3 cellular contexts compared by ENCODE assay signal in the genomic region with DNA sequence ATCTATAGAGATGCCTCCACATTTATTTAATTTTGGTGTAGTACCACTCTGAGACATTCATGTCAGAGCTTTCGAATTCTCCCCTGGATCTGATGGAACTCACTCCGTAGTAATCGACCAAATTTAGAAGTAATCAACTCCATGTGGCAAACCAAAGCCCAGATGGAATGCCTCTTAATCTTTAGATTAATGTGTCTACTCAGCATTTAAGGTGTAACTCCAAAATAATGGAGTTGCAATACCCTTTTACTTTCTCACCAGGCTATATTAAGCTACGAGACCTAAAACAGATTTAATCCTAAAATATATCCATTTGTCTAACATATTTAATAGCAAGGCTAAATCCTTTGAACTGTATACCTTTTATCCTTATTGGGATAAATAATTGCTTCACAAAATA.
TF ChIP-seq lines count a peak whose summit lies in the region.

No MANE protein-coding gene starts in this region.

TF ChIP-seq in A549, 52 proteins besides CTCF, POLR2A, EP300 and RAD21:
- TF ChIP-seq MAFK (IDR thresholded peaks at IDR 0.05; ENCODE audit: partially characterized antibody): peak; percentile 73
- TF ChIP-seq EHMT2 (IDR thresholded peaks at IDR 0.05; ENCODE audit: low read depth): no peak

TF ChIP-seq in IMR-90, 13 proteins besides CTCF, POLR2A, EP300 and RAD21:
- peak; percentile 94 for TF ChIP-seq MAFK (IDR thresholded peaks at IDR 0.05; ENCODE audit: low read depth, low read length)
- no peak for TF ChIP-seq SMC3 (IDR thresholded peaks at IDR 0.05; ENCODE audit: low read depth, low read length)
- TF ChIP-seq MXI1 (IDR thresholded peaks at IDR 0.05; ENCODE audit: borderline replicate concordance, low read depth, low read length): no peak
- no peak for TF ChIP-seq BHLHE40 (IDR thresholded peaks at IDR 0.05; ENCODE audit: low read depth, low read length)
TF ChIP-seq in IMR-90: peak in this region for 1.

TF ChIP-seq in H1, 55 proteins besides CTCF, POLR2A, EP300 and RAD21:
- TF ChIP-seq MAFK (IDR thresholded peaks at IDR 0.05; ENCODE audit: low read depth, low read length) (peak; percentile 40; the same call in 1 of the 2 replicates), POU5F1 (IDR thresholded peaks at IDR 0.05; ENCODE audit: low read depth, low read length) (no peak)
